ENCODE assay signal across 1 cellular context in the genomic region with DNA sequence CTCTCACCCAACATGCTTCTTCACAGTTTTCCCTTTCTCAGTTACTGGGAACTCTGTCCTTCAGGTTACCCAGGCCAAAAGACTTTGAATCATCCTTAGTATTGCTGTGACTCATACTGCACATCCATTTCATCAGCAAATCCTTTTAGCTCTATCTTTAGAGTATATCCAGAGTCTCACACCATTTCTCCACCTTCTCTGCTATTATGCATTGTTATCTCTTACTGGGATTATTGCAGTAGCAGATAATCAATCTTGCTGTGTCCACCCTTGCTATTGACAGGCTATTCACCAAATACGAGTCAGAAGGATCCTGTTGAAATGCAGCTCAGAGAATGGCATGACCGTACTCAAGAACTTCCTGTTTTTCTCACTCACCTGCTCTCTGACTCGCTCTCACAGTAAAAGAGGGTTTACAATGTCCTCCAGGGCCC.
TF ChIP-seq lines count a peak whose summit lies in the region.

No MANE protein-coding gene starts in this region.

TF ChIP-seq in GM23338, 12 proteins besides CTCF, POLR2A, EP300 and RAD21 (continued from another document):
- TF ChIP-seq, protein P1, sequence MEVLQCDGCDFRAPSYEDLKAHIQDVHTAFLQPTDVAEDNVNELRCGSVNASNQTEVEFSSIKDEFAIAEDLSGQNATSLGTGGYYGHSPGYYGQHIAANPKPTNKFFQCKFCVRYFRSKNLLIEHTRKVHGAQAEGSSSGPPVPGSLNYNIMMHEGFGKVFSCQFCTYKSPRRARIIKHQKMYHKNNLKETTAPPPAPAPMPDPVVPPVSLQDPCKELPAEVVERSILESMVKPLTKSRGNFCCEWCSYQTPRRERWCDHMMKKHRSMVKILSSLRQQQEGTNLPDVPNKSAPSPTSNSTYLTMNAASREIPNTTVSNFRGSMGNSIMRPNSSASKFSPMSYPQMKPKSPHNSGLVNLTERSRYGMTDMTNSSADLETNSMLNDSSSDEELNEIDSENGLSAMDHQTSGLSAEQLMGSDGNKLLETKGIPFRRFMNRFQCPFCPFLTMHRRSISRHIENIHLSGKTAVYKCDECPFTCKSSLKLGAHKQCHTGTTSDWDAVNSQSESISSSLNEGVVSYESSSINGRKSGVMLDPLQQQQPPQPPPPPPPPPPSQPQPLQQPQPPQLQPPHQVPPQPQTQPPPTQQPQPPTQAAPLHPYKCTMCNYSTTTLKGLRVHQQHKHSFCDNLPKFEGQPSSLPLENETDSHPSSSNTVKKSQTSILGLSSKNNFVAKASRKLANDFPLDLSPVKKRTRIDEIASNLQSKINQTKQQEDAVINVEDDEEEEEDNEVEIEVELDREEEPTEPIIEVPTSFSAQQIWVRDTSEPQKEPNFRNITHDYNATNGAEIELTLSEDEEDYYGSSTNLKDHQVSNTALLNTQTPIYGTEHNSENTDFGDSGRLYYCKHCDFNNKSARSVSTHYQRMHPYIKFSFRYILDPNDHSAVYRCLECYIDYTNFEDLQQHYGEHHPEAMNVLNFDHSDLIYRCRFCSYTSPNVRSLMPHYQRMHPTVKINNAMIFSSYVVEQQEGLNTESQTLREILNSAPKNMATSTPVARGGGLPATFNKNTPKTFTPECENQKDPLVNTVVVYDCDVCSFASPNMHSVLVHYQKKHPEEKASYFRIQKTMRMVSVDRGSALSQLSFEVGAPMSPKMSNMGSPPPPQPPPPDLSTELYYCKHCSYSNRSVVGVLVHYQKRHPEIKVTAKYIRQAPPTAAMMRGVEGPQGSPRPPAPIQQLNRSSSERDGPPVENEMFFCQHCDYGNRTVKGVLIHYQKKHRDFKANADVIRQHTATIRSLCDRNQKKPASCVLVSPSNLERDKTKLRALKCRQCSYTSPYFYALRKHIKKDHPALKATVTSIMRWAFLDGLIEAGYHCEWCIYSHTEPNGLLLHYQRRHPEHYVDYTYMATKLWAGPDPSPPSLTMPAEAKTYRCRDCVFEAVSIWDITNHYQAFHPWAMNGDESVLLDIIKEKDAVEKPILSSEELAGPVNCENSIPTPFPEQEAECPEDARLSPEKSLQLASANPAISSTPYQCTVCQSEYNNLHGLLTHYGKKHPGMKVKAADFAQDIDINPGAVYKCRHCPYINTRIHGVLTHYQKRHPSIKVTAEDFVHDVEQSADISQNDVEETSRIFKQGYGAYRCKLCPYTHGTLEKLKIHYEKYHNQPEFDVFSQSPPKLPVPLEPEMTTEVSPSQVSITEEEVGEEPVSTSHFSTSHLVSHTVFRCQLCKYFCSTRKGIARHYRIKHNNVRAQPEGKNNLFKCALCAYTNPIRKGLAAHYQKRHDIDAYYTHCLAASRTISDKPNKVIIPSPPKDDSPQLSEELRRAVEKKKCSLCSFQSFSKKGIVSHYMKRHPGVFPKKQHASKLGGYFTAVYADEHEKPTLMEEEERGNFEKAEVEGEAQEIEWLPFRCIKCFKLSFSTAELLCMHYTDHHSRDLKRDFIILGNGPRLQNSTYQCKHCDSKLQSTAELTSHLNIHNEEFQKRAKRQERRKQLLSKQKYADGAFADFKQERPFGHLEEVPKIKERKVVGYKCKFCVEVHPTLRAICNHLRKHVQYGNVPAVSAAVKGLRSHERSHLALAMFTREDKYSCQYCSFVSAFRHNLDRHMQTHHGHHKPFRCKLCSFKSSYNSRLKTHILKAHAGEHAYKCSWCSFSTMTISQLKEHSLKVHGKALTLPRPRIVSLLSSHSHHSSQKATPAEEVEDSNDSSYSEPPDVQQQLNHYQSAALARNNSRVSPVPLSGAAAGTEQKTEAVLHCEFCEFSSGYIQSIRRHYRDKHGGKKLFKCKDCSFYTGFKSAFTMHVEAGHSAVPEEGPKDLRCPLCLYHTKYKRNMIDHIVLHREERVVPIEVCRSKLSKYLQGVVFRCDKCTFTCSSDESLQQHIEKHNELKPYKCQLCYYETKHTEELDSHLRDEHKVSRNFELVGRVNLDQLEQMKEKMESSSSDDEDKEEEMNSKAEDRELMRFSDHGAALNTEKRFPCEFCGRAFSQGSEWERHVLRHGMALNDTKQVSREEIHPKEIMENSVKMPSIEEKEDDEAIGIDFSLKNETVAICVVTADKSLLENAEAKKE (CRISPR knock-in tag; IDR thresholded peaks at IDR 0.05), result no peak
- TF ChIP-seq, protein P2, sequence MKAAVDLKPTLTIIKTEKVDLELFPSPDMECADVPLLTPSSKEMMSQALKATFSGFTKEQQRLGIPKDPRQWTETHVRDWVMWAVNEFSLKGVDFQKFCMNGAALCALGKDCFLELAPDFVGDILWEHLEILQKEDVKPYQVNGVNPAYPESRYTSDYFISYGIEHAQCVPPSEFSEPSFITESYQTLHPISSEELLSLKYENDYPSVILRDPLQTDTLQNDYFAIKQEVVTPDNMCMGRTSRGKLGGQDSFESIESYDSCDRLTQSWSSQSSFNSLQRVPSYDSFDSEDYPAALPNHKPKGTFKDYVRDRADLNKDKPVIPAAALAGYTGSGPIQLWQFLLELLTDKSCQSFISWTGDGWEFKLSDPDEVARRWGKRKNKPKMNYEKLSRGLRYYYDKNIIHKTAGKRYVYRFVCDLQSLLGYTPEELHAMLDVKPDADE (IDR thresholded peaks at IDR 0.05), result no peak
- TF ChIP-seq EZH2 (IDR thresholded peaks at IDR 0.05; ENCODE audit: low read depth, unreplicated experiment) (no peak), JUNB (IDR thresholded peaks at IDR 0.05; ENCODE audit: unreplicated experiment) (no peak)
